ENCODE assay signal across 8 cellular contexts in genomic region chr4:127997534-127998388, GRCh38. TPM values are rescaled to one million over a fixed set of nuclear protein-coding genes. Genes with fewer than 3 reads are reported as not detected.
DNase-seq lines count a peak whose midpoint lies in the region; ATAC-seq and TF ChIP-seq lines count a peak whose summit lies in the region.

No MANE protein-coding gene starts in this region.

- in situ Hi-C loops in KBM-7 (cut with MboI; ENCODE audit: low pct_unique_long_range_greater_than_20kb, low sequenced_read_pairs) = no loop called here

- no peaks in the 10 kb centered on the region for H3K27me3 Mint-ChIP-seq in activated CD4-positive, alpha-beta T cell treated with anti-CD3 and anti-CD28 coated beads for 36 hours

- peak; percentile 62 for DNase-seq in activated CD4-positive, alpha-beta T cell treated with anti-CD3 and anti-CD28 coated beads for 36 hours
- DNase-seq in activated CD4-positive, alpha-beta T cell treated with anti-CD3 and anti-CD28 coated beads for 1 hour = no peak
- peak; percentile 22 for DNase-seq in H4 (ENCODE audit: low spot score)
- no peak for DNase-seq in LNCaP clone FGC (ENCODE audit: low read depth)
- DNase-seq in adipocyte (ENCODE audit: low read depth) = peak; percentile 84
- no peak for DNase-seq in NCI-H146 treated with DMSO at 0.1 percent for 48 hours (lab: John Stamatoyannopoulos, UW; ENCODE audit: unreplicated experiment)
- DNase-seq in KBM-7 = no peak

- H3K9me3 ChIP-seq in adipocyte (ENCODE audit: control insufficient read depth, low read length) (peaks cover 4% of the 10 kb centered on the region), neutrophil (no peaks in the 10 kb centered on the region)

- H3K36me3 Mint-ChIP-seq in activated CD4-positive, alpha-beta T cell treated with anti-CD3 and anti-CD28 coated beads for 36 hours (ENCODE audit: low read depth) = peaks cover 54% of the 10 kb centered on the region

- POLR2A ChIA-PET in activated CD4-positive, alpha-beta T cell treated with anti-CD3 and anti-CD28 coated beads for 36 hours (lab: Charles Lee) = interaction anchor here (0.6 to 1.2 kb wide), 6 partner anchors 31 to 611 kb away, joined by 3 to 6 read pairs (median 4); partner anchors contain the start of genes ABHD18, LARP1B and MFSD8

- intact Hi-C loops in activated CD4-positive, alpha-beta T cell treated with anti-CD3 and anti-CD28 coated beads for 36 hours (cut with DNase I, micrococcal nuclease) = loop anchor here in 1 of 2 experiments (1.0 to 2.0 kb wide), 2 partner anchors 32 to 63 kb away; partner anchors contain the start of genes ABHD18, LARP1B and MFSD8

- ATAC-seq in activated CD4-positive, alpha-beta T cell treated with anti-CD3 and anti-CD28 coated beads for 36 hours = peak; percentile 99

- TF ChIP-seq CTCF in LNCaP clone FGC (IDR thresholded peaks at IDR 0.05; ENCODE audit: control insufficient read depth, extremely low read depth, insufficient read depth) (peak; percentile 23; the same call in 1 of the 2 replicates), neutrophil (IDR thresholded peaks at IDR 0.05) (no peak)

- H3K27me3 ChIP-seq in adipocyte (replicated peaks; ENCODE audit: control insufficient read depth, insufficient read depth, low read length) = no peaks in the 10 kb centered on the region
- H3K27me3 ChIP-seq in neutrophil = no peaks in the 10 kb centered on the region

- peaks cover 27% of the 10 kb centered on the region for H3K4me1 Mint-ChIP-seq in activated CD4-positive, alpha-beta T cell treated with anti-CD3 and anti-CD28 coated beads for 36 hours

- H3K36me3 ChIP-seq in adipocyte (ENCODE audit: control insufficient read depth, insufficient read depth, low read length, severe bottlenecking) (peaks cover 2% of the 10 kb centered on the region), neutrophil (no peaks in the 10 kb centered on the region)

- no peak overlapping the region for H3K4me3 ChIP-seq in LNCaP clone FGC (ENCODE audit: low read depth, low read length)
- no peak overlapping the region for H3K4me3 ChIP-seq in adipocyte (ENCODE audit: low read length)
- no peak overlapping the region for H3K4me3 ChIP-seq in neutrophil (ENCODE audit: low read depth in 1 of 2, low read length in 1 of 2)

- H3K27ac Mint-ChIP-seq in activated CD4-positive, alpha-beta T cell treated with anti-CD3 and anti-CD28 coated beads for 36 hours = peak overlapping the region; percentile 59

- H3K27ac ChIP-seq in neutrophil = peak overlapping the region; percentile 45

- H3K9ac ChIP-seq in adipocyte (ENCODE audit: low read length) = no peak overlapping the region

- H3K4me1 ChIP-seq in adipocyte (ENCODE audit: control insufficient read depth, insufficient read depth, low read length) (no peaks in the 10 kb centered on the region), neutrophil (ENCODE audit: control insufficient read depth in 1 of 2, insufficient read depth in 1 of 2, low read depth in 1 of 2, low read length in 1 of 2) (peaks cover 7 to 13% of the 10 kb centered on the region in 2 experiments)

- no peak overlapping the region for H3K4me3 Mint-ChIP-seq in activated CD4-positive, alpha-beta T cell treated with anti-CD3 and anti-CD28 coated beads for 36 hours

- peaks cover 3% of the 10 kb centered on the region for H3K9me3 Mint-ChIP-seq in activated CD4-positive, alpha-beta T cell treated with anti-CD3 and anti-CD28 coated beads for 36 hours (ENCODE audit: low read depth)

- CTCF ChIA-PET in activated CD4-positive, alpha-beta T cell treated with anti-CD3 and anti-CD28 coated beads for 36 hours (lab: Charles Lee) = interaction anchor here (0.6 to 1.0 kb wide), 4 partner anchors 11 to 114 kb away, joined by 3 to 5 read pairs (median 4); partner anchors contain the start of genes ABHD18 and MFSD8

RNA-seq across cellular contexts. Expression of gene ABHD18, which starts 32.6 kb away (rescaled TPM):
- 10 to 100 TPM; 23.5 to 24.2 TPM for total RNA-seq in activated CD4-positive, alpha-beta T cell treated with anti-CD3 and anti-CD28 coated beads for 36 hours
- 5.9 and 6.7 TPM in 2 replicates for total RNA-seq in H4 (2014; rRNA removed; shearing (Covaris generic))

RNA-seq across cellular contexts. Expression of gene MFSD8, which starts 32.8 kb away (rescaled TPM):
- 10 to 100 TPM; 10.2 to 13.8 TPM for total RNA-seq in activated CD4-positive, alpha-beta T cell treated with anti-CD3 and anti-CD28 coated beads for 36 hours
- total RNA-seq in H4 (2014; rRNA removed; shearing (Covaris generic)) = 4.3 and 20.6 TPM in 2 replicates

Comparison
In these comparisons a context has a peak if more than half of its experiments do, and no peak if none do; other contexts are left out.
1. DNase-seq: peak in activated CD4-positive, alpha-beta T cell treated with anti-CD3 and anti-CD28 coated beads for 36 hours (single experiment), H4 (single experiment) and adipocyte (single experiment); none in activated CD4-positive, alpha-beta T cell treated with anti-CD3 and anti-CD28 coated beads for 1 hour (single experiment), LNCaP clone FGC (single experiment), NCI-H146 treated with DMSO at 0.1 percent for 48 hours (single experiment) and KBM-7 (single experiment).